ENCODE assay signal across 14 cellular contexts in genomic region chr3:158718490-158719170, GRCh38. TPM values are rescaled to one million over a fixed set of nuclear protein-coding genes. Genes with fewer than 3 reads are reported as not detected.
DNase-seq lines count a peak whose midpoint lies in the region; TF ChIP-seq lines count a peak whose summit lies in the region.
"Had no signal": no experiment of that assay in that cellular context is flagged by ENCODE, and none has a peak within 500 bp of the region (broad histone marks: within the 10 kb centered on the region; RNA-seq: fewer than 3 reads in every experiment).

No MANE protein-coding gene starts in this region.

- CTCF ChIA-PET in MCF 10A (lab: Yijun Ruan, JAX): interaction anchor here (0.6 to 9.9 kb wide), 4 partner anchors 9 to 77 kb away, joined by 3 to 79 read pairs (median 3); no protein-coding TSS in a partner anchor

- TF ChIP-seq POLR2A in breast epithelium (IDR thresholded peaks at IDR 0.05): no peak
- no peak for TF ChIP-seq POLR2A in transverse colon (IDR thresholded peaks at IDR 0.05)

- POLR2A ChIA-PET in MCF 10A (lab: Yijun Ruan, JAX): interaction anchor here (0.6 to 1.0 kb wide), 2 partner anchors 10 to 79 kb away, joined by 3 to 4 read pairs; no protein-coding TSS in a partner anchor

- DNase-seq in MCF 10A (ENCODE audit: unreplicated experiment): peak; percentile 95
- no peak for DNase-seq in breast epithelium (ENCODE audit: low spot score in 2 of 2)
- DNase-seq in adipocyte (ENCODE audit: low read depth): peak; percentile 92
- DNase-seq in foreskin fibroblast: peak; percentile 90 to 96
- peak; percentile 35 for DNase-seq in transverse colon
- DNase-seq in NCI-H2227 (lab: John Stamatoyannopoulos, UW; ENCODE audit: unreplicated experiment): no peak
- no peak for DNase-seq in ureter (ENCODE audit: low spot score)
- DNase-seq in germinal center (ENCODE audit: low spot score): no peak
- DNase-seq: activated naive CD4-positive, alpha-beta T cell treated with anti-CD3 and anti-CD28 coated beads, Interleukin-2, amount 50 U/mL, for 16 hours; GF-D8; NCI-H2171 treated with DMSO at 0.1 percent for 48 hours; right cardiac atrium had no signal

- intact Hi-C loops in MCF 10A (cut with micrococcal nuclease): no loop called here
- intact Hi-C loops in breast epithelium (cut with DNase I; ENCODE audit: low total_unique reads): no loop called here
- intact Hi-C loops in transverse colon (cut with DNase I; ENCODE audit: low total_unique reads): no loop called here

- H3K27me3 ChIP-seq in breast epithelium (no peaks in the 10 kb centered on the region), adipocyte (replicated peaks; ENCODE audit: control insufficient read depth, insufficient read depth, low read length) (no peaks in the 10 kb centered on the region), transverse colon (no peaks in the 10 kb centered on the region)
- H3K27me3 ChIP-seq: esophagus muscularis mucosa, SJSA1 had no signal

- peaks cover 22% of the 10 kb centered on the region for H3K4me1 Mint-ChIP-seq in MCF 10A (ENCODE audit: insufficient read depth, unreplicated experiment)

- no TSS peak for BruUV-seq in MCF 10A (replicated peaks; lab: Mats Ljungman, UMichigan)

- TF ChIP-seq CTCF in MCF 10A (IDR thresholded peaks at IDR 0.05; ENCODE audit: unreplicated experiment) (no peak), breast epithelium (IDR thresholded peaks at IDR 0.05) (no peak), foreskin fibroblast (IDR thresholded peaks at IDR 0.05; ENCODE audit: low read depth, low read length) (no peak), transverse colon (IDR thresholded peaks at IDR 0.05) (no peak)

- H3K36me3 Mint-ChIP-seq in MCF 10A (ENCODE audit: insufficient read depth, unreplicated experiment): no peaks in the 10 kb centered on the region

- H3K4me3 ChIP-seq in breast epithelium (no peak overlapping the region), adipocyte (ENCODE audit: low read length) (no peak overlapping the region), foreskin fibroblast (ENCODE audit: low read depth in 1 of 2, low read length in 2 of 2) (no peak overlapping the region), transverse colon (no peak overlapping the region)
- H3K4me3 ChIP-seq: esophagus muscularis mucosa, SJSA1 had no signal

- no peak overlapping the region for H3K27ac Mint-ChIP-seq in MCF 10A (ENCODE audit: low read depth, unreplicated experiment)

- H3K9me3 Mint-ChIP-seq in MCF 10A (ENCODE audit: unreplicated experiment): no peaks in the 10 kb centered on the region

- H3K27ac ChIP-seq in breast epithelium (peak overlapping the region in 1 of 2 donors; percentile 9), transverse colon (no peak overlapping the region)
- H3K27ac ChIP-seq: esophagus muscularis mucosa, SJSA1 had no signal

- no peaks in the 10 kb centered on the region for H3K27me3 Mint-ChIP-seq in MCF 10A (ENCODE audit: insufficient read depth, unreplicated experiment)

- H3K36me3 ChIP-seq in breast epithelium (no peaks in the 10 kb centered on the region), adipocyte (ENCODE audit: control insufficient read depth, insufficient read depth, low read length, severe bottlenecking) (no peaks in the 10 kb centered on the region), transverse colon (no peaks in the 10 kb centered on the region)

- 71 to 98% methylated on average over 3 to 5 of the region's 5 CpGs for WGBS in transverse colon (ENCODE audit: low coverage in 1 of 2), 2 donors

- H3K9me3 ChIP-seq in breast epithelium (no peaks in the 10 kb centered on the region), adipocyte (ENCODE audit: control insufficient read depth, low read length) (no peaks in the 10 kb centered on the region), transverse colon (no peaks in the 10 kb centered on the region)
- H3K9me3 ChIP-seq: esophagus muscularis mucosa, SJSA1 had no signal

- no peak overlapping the region for H3K9ac ChIP-seq in adipocyte (ENCODE audit: low read length)

- in situ Hi-C loops in transverse colon (cut with MboI; ENCODE audit: low pct_ligation_motif_present in 1 of 4, low pct_unique_long_range_greater_than_20kb in 1 of 4, low sequenced_read_pairs in 3 of 4): no loop called here

- H3K4me1 ChIP-seq in breast epithelium: peaks cover 0 to 7% of the 10 kb centered on the region in 2 donors
- peaks cover 23% of the 10 kb centered on the region for H3K4me1 ChIP-seq in adipocyte (ENCODE audit: control insufficient read depth, insufficient read depth, low read length)
- peaks cover 5 to 32% (median 13%) of the 10 kb centered on the region in 4 donors for H3K4me1 ChIP-seq in transverse colon

- TF ChIP-seq EP300 in transverse colon (IDR thresholded peaks at IDR 0.05; ENCODE audit: low read depth): no peak

- H3K4me3 Mint-ChIP-seq in MCF 10A (ENCODE audit: unreplicated experiment): no peak overlapping the region

RNA-seq across cellular contexts. Expression of gene RARRES1, which starts 13.6 kb away (rescaled TPM):
- not detected in 2 replicates for total RNA-seq in MCF 10A (2022)
- 100 to 1,000 TPM in 2 of 3 donors, 1 to 10 TPM in 1; 3.5 to 568 (median 403) TPM for total RNA-seq in breast epithelium
- 10 to 100 TPM in 2 of 4 donors, 1 to 10 TPM in 2; 3.4 to 71.5 (median 30.2) TPM for total RNA-seq in transverse colon
- total RNA-seq in ureter: 48.5 TPM

RNA-seq across cellular contexts. Expression of gene LXN, which starts 46.2 kb away (rescaled TPM):
- 3.4 and 4.4 TPM in 2 replicates for total RNA-seq in MCF 10A (2022)
- total RNA-seq in breast epithelium: 10 to 100 TPM; 12.0 to 55.5 (median 40.3) TPM
- 10 to 100 TPM; 22.2 to 55.8 (median 24.4) TPM for total RNA-seq in transverse colon
- total RNA-seq in ureter: 18.2 TPM
- total RNA-seq: SJSA1 had no signal

Comparison
In these comparisons a context has a peak if more than half of its experiments do, and no peak if none do; other contexts are left out.
1. DNase-seq: peak in MCF 10A (single experiment), adipocyte (single experiment), foreskin fibroblast (2 of 2) and transverse colon (single experiment); none in breast epithelium (0 of 2), NCI-H2227 (single experiment), ureter (single experiment) and germinal center (single experiment).